2 cellular contexts compared by ENCODE assay signal in genomic region chr3:194517333-194517732, GRCh38.
TF ChIP-seq lines count a peak whose summit lies in the region.

No MANE protein-coding gene starts in this region.

TF ChIP-seq in IMR-90, 13 proteins besides CTCF, POLR2A, EP300 and RAD21:
- TF ChIP-seq CHD1 (IDR thresholded peaks at IDR 0.05; ENCODE audit: low read depth, low read length) (no peak), SMC3 (IDR thresholded peaks at IDR 0.05; ENCODE audit: low read depth, low read length) (no peak), CEBPB (IDR thresholded peaks at IDR 0.05; ENCODE audit: low read depth, low read length) (no peak), NFE2L2 (IDR thresholded peaks at IDR 0.05; ENCODE audit: low read depth, low read length) (no peak), BHLHE40 (IDR thresholded peaks at IDR 0.05; ENCODE audit: low read depth, low read length) (no peak), RCOR1 (IDR thresholded peaks at IDR 0.05; ENCODE audit: insufficient replicate concordance, low read length) (no peak), ELK1 (IDR thresholded peaks at IDR 0.05; ENCODE audit: borderline replicate concordance, low read depth, low read length) (no peak), MAZ (IDR thresholded peaks at IDR 0.05; ENCODE audit: borderline replicate concordance, low read depth, low read length) (no peak), RFX5 (IDR thresholded peaks at IDR 0.05; ENCODE audit: low read depth, low read length) (no peak), MXI1 (IDR thresholded peaks at IDR 0.05; ENCODE audit: borderline replicate concordance, low read depth, low read length) (no peak), FOS (IDR thresholded peaks at IDR 0.05; ENCODE audit: low read depth, low read length) (no peak), MAFK (IDR thresholded peaks at IDR 0.05; ENCODE audit: low read depth, low read length) (no peak)
- TF ChIP-seq, protein P1, sequence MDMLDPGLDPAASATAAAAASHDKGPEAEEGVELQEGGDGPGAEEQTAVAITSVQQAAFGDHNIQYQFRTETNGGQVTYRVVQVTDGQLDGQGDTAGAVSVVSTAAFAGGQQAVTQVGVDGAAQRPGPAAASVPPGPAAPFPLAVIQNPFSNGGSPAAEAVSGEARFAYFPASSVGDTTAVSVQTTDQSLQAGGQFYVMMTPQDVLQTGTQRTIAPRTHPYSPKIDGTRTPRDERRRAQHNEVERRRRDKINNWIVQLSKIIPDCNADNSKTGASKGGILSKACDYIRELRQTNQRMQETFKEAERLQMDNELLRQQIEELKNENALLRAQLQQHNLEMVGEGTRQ (IDR thresholded peaks at IDR 0.05; ENCODE audit: low read depth, low read length), result no peak

TF ChIP-seq in H1, 55 proteins besides CTCF, POLR2A, EP300 and RAD21:
- TF ChIP-seq RXRA (IDR thresholded peaks at IDR 0.05; ENCODE audit: insufficient read depth, low read depth, low read length) (no peak), SAP30 (IDR thresholded peaks at IDR 0.05; ENCODE audit: insufficient read depth, insufficient replicate concordance, low read length) (no peak), PHF8 (conservative IDR thresholded peaks at IDR 0.05; ENCODE audit: low read depth, low read length) (no peak), SP1 (IDR thresholded peaks at IDR 0.05; ENCODE audit: low read depth, low read length) (no peak), BACH1 (IDR thresholded peaks at IDR 0.05; ENCODE audit: low read length) (no peak), BCL11A (IDR thresholded peaks at IDR 0.05; ENCODE audit: low read depth in 2 of 2, low read length in 2 of 2) (no peak), POLR2AphosphoS5 (IDR thresholded peaks at IDR 0.05; ENCODE audit: low read depth, low read length) (no peak), TAF7 (optimal IDR thresholded peaks at IDR 0.05; ENCODE audit: borderline replicate concordance, low read depth, low read length) (no peak), BRCA1 (IDR thresholded peaks at IDR 0.05; ENCODE audit: low read depth, low read length) (no peak), SUZ12 (IDR thresholded peaks at IDR 0.05; ENCODE audit: low read length) (no peak), CHD7 (IDR thresholded peaks at IDR 0.05; ENCODE audit: insufficient replicate concordance, low read length) (no peak), SIN3A (conservative IDR thresholded peaks at IDR 0.05 in 1 of 2, IDR thresholded peaks at IDR 0.05 in 1 of 2; ENCODE audit: low read depth in 1 of 2, low read length in 2 of 2) (no peak), RBBP5 (IDR thresholded peaks at IDR 0.05; ENCODE audit: borderline replicate concordance, low read depth, low read length) (no peak), ZNF274 (IDR thresholded peaks at IDR 0.05; ENCODE audit: borderline replicate concordance, extremely low read depth, low read length) (no peak), SIX5 (IDR thresholded peaks at IDR 0.05; ENCODE audit: low read depth, low read length) (no peak), TBP (IDR thresholded peaks at IDR 0.05; ENCODE audit: low read depth, low read length) (no peak)
